In the genomic region with DNA sequence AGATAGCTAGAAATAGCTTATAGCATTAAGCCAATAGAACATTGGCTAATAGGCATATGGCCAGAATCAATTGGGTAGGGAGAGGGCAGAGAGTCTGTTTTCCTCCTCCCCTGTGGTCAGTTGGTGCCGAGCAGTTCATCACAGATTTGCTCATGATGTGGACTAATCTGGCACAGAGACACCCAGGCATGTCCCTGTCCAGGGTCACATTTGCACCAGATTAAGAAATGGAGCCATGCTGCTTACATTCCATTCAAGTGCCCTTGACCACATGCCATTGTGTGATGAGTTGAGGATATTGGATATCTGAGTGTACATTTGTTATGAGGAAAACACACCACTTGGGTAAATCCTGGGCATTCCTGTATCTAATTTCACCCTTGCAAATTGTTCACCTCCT, we compare ENCODE assay signal across 1 cellular context.
TF ChIP-seq lines count a peak whose summit lies in the region.

No MANE protein-coding gene starts in this region.

TF ChIP-seq in liver, 16 proteins besides CTCF, POLR2A, EP300 and RAD21:
- TF ChIP-seq, protein P1, sequence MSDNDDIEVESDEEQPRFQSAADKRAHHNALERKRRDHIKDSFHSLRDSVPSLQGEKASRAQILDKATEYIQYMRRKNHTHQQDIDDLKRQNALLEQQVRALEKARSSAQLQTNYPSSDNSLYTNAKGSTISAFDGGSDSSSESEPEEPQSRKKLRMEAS (IDR thresholded peaks at IDR 0.05) = peak; percentile 39
- TF ChIP-seq HNF4A (conservative IDR thresholded peaks at IDR 0.05) = peak in 1 of 2 donors; percentile 56
- peak; percentile 46 for TF ChIP-seq FOXA2 (IDR thresholded peaks at IDR 0.05)
- TF ChIP-seq, protein P2, sequence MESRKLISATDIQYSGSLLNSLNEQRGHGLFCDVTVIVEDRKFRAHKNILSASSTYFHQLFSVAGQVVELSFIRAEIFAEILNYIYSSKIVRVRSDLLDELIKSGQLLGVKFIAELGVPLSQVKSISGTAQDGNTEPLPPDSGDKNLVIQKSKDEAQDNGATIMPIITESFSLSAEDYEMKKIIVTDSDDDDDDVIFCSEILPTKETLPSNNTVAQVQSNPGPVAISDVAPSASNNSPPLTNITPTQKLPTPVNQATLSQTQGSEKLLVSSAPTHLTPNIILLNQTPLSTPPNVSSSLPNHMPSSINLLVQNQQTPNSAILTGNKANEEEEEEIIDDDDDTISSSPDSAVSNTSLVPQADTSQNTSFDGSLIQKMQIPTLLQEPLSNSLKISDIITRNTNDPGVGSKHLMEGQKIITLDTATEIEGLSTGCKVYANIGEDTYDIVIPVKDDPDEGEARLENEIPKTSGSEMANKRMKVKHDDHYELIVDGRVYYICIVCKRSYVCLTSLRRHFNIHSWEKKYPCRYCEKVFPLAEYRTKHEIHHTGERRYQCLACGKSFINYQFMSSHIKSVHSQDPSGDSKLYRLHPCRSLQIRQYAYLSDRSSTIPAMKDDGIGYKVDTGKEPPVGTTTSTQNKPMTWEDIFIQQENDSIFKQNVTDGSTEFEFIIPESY (IDR thresholded peaks at IDR 0.05) = peak; percentile 24
- no peak for TF ChIP-seq HNF4G (IDR thresholded peaks at IDR 0.05)
- TF ChIP-seq SP1 (IDR thresholded peaks at IDR 0.05) = no peak
- no peak for TF ChIP-seq TAF1 (conservative IDR thresholded peaks at IDR 0.05)
- TF ChIP-seq YY1 (IDR thresholded peaks at IDR 0.05) = peak; percentile 47
- TF ChIP-seq RXRA (IDR thresholded peaks at IDR 0.05) = peak in 1 of 2 donors; percentile 65
- TF ChIP-seq EGR1 (IDR thresholded peaks at IDR 0.05; ENCODE audit: low read depth in 2 of 2) = no peak
- no peak for TF ChIP-seq NR2F2 (IDR thresholded peaks at IDR 0.05)
- no peak for TF ChIP-seq REST (IDR thresholded peaks at IDR 0.05)
- TF ChIP-seq FOXA1 (IDR thresholded peaks at IDR 0.05) = no peak
